In genomic region chr2:218138047-218138446, GRCh38 we compare ENCODE assay signal across 25 cellular contexts. TPM values are rescaled to one million over a fixed set of nuclear protein-coding genes. Genes with fewer than 3 reads are reported as not detected.
DNase-seq lines count a peak whose midpoint lies in the region; ATAC-seq, FAIRE-seq and TF ChIP-seq lines count a peak whose summit lies in the region.
"Had no signal": no experiment of that assay in that cellular context is flagged by ENCODE, and none has a peak within 500 bp of the region (broad histone marks: within the 10 kb centered on the region; RNA-seq: fewer than 3 reads in every experiment).

No MANE protein-coding gene starts in this region.

- H3K4me3 Mint-ChIP-seq in GM23338 = no peak overlapping the region
- H3K4me3 Mint-ChIP-seq in natural killer cell = no peak overlapping the region
- H3K4me3 Mint-ChIP-seq: CD4-positive, CD25-positive, alpha-beta regulatory T cell; CD8-positive, alpha-beta memory T cell; H9 had no signal

- FAIRE-seq in bronchial epithelial cell (lab: Jason Lieb, UNC) = no peak
- FAIRE-seq: GM12878, HTR-8/SVneo, K562 had no signal

- H4K20me1 ChIP-seq in GM23338 (replicated peaks; ENCODE audit: insufficient read depth) = no peaks in the 10 kb centered on the region

- H3K36me3 ChIP-seq in GM23338 (ENCODE audit: insufficient read depth) (no peaks in the 10 kb centered on the region), bronchial epithelial cell (ENCODE audit: control insufficient read depth, insufficient read depth, low read length) (no peaks in the 10 kb centered on the region), neutrophil (peaks cover 69% of the 10 kb centered on the region)
- H3K36me3 ChIP-seq: BE2C had no signal

- H3K27ac ChIP-seq in GM23338 (ENCODE audit: low read depth) (no peak overlapping the region), epithelial cell of prostate (no peak overlapping the region), neutrophil (peak overlapping the region; percentile 93)

- no peaks in the 10 kb centered on the region for H3K27me3 ChIP-seq in GM23338 (ENCODE audit: insufficient read depth)
- H3K27me3 ChIP-seq in bronchial epithelial cell (ENCODE audit: control insufficient read depth, insufficient read depth, low read length) = peaks cover 8% of the 10 kb centered on the region
- H3K27me3 ChIP-seq in neutrophil = no peaks in the 10 kb centered on the region

- H3K27me3 Mint-ChIP-seq in GM23338 (ENCODE audit: insufficient read depth, low read depth, poor library complexity) (peaks cover 6% of the 10 kb centered on the region), natural killer cell (ENCODE audit: low read depth in 2 of 2) (no peaks in the 10 kb centered on the region)

- no peaks in the 10 kb centered on the region for H3K9me3 Mint-ChIP-seq in GM23338
- H3K9me3 Mint-ChIP-seq in natural killer cell = no peaks in the 10 kb centered on the region
- H3K9me3 Mint-ChIP-seq: CD8-positive, alpha-beta memory T cell; H9 had no signal

- H3K4me1 ChIP-seq in GM23338 (ENCODE audit: insufficient read depth) (no peaks in the 10 kb centered on the region), neutrophil (ENCODE audit: control insufficient read depth in 1 of 2, insufficient read depth in 1 of 2, low read depth in 1 of 2, low read length in 1 of 2) (peaks cover 86 to 89% of the 10 kb centered on the region in 2 experiments)
- H3K4me1 ChIP-seq: BE2C had no signal

- H3K4me2 ChIP-seq in GM23338 = no peak overlapping the region

- H3K79me2 ChIP-seq in GM23338 (replicated peaks; ENCODE audit: insufficient read depth) = no peaks in the 10 kb centered on the region

- no peaks in the 10 kb centered on the region for H3K9me3 ChIP-seq in neutrophil
- H3K9me3 ChIP-seq: BE2C had no signal

- H2AFZ ChIP-seq in GM23338 = peak overlapping the region; percentile 69; the same call in 1 of the 2 replicates

- ATAC-seq in GM23338 (peak; percentile 42; the same call in 1 of the 3 replicates), natural killer cell (no peak), GM18858 (IDR thresholded peaks at IDR 0.05; ENCODE audit: unreplicated experiment) (no peak), GM21367 (IDR thresholded peaks at IDR 0.05; ENCODE audit: unreplicated experiment) (no peak)
- ATAC-seq: GM12878, K562 had no signal

- intact Hi-C loops in natural killer cell (cut with micrococcal nuclease) = no loop called here

- H3K27ac Mint-ChIP-seq in GM23338 (no peak overlapping the region), natural killer cell (peak overlapping the region in 1 of 2 donors; percentile 64)
- H3K27ac Mint-ChIP-seq: CD4-positive, CD25-positive, alpha-beta regulatory T cell; H9 had no signal

- H3K4me1 Mint-ChIP-seq in GM23338 = no peaks in the 10 kb centered on the region
- H3K4me1 Mint-ChIP-seq in natural killer cell = peaks cover 40 to 48% of the 10 kb centered on the region in 2 donors
- H3K4me1 Mint-ChIP-seq: CD8-positive, alpha-beta memory T cell had no signal

- no peaks in the 10 kb centered on the region for H3K9me2 ChIP-seq in GM23338 (ENCODE audit: insufficient read depth)

- H3K4me3 ChIP-seq in GM23338 (no peak overlapping the region), bronchial epithelial cell (ENCODE audit: low read depth, low read length) (no peak overlapping the region), neutrophil (ENCODE audit: low read depth in 1 of 2, low read length in 1 of 2) (peak overlapping the region; percentile 47 to 61)
- H3K4me3 ChIP-seq: GM12878, K562 had no signal

- no peaks in the 10 kb centered on the region for H3F3A ChIP-seq in GM23338 (replicated peaks; ENCODE audit: low read depth)

- no peaks in the 10 kb centered on the region for H3K36me3 Mint-ChIP-seq in GM23338 (ENCODE audit: low read depth)
- H3K36me3 Mint-ChIP-seq in natural killer cell = peaks cover 33% of the 10 kb centered on the region
- H3K36me3 Mint-ChIP-seq: CD4-positive, CD25-positive, alpha-beta regulatory T cell; CD8-positive, alpha-beta memory T cell had no signal

- peak; percentile 17 for DNase-seq in GM23338 (ENCODE audit: low spot score)
- peak; percentile 60 for DNase-seq in bronchial epithelial cell (ENCODE audit: low read depth)
- DNase-seq in epithelial cell of prostate (ENCODE audit: low read depth, low spot score) = peak; percentile 20
- no peak for DNase-seq in natural killer cell
- DNase-seq in NCI-H2196 (lab: John Stamatoyannopoulos, UW; ENCODE audit: unreplicated experiment) = no peak
- DNase-seq: BE2C; C1 segment of cervical spinal cord; CD4-positive, CD25-positive, alpha-beta regulatory T cell; CD8-positive, alpha-beta memory T cell; COR-L47; DMS 273 treated with DMSO at 0.1 percent for 48 hours; DMS53; DND-41; EL; GOT3; H9; IMR-90 had no signal

- TF ChIP-seq CTCF in GM23338 (conservative IDR thresholded peaks at IDR 0.05; ENCODE audit: low read depth in 2 of 2) (no peak), bronchial epithelial cell (IDR thresholded peaks at IDR 0.05; ENCODE audit: insufficient read depth, low read length, severe bottlenecking) (no peak), neutrophil (IDR thresholded peaks at IDR 0.05) (no peak), natural killer cell (IDR thresholded peaks at IDR 0.05) (no peak)

TF ChIP-seq in GM23338, 12 proteins besides CTCF, POLR2A, EP300 and RAD21 (continues in another document):
- TF ChIP-seq ETS1 (IDR thresholded peaks at IDR 0.05) (no peak), EZH2 (IDR thresholded peaks at IDR 0.05; ENCODE audit: low read depth, unreplicated experiment) (no peak), JUNB (IDR thresholded peaks at IDR 0.05; ENCODE audit: unreplicated experiment) (no peak)

RNA-seq across cellular contexts. Expression of gene CXCR2, which starts 12.2 kb away (rescaled TPM):
- total RNA-seq in GM23338 (2014; rRNA removed; shearing (Covaris generic)) = 0.52 and 0.82 TPM in 2 replicates
- polyA plus RNA-seq in GM23338 (2016; fragmentation: Nextera tagmentation; extraction: Ambion mirVana) = 0.71 and 1.6 TPM in 2 replicates
- total RNA-seq in bronchial epithelial cell (0.13 TPM in 1 of 2 replicates, not detected in the other), natural killer cell (10 to 100 TPM; 24.3 to 35.3 (median 25.8) TPM)
- total RNA-seq: A172; CD4-positive, CD25-positive, alpha-beta regulatory T cell; CD8-positive, alpha-beta memory T cell; G401; IMR-90; K562 had no signal
- polyA plus RNA-seq: CD4-positive, CD25-positive, alpha-beta regulatory T cell; IMR-90; K562 had no signal

RNA-seq across cellular contexts. Expression of gene CXCR1, which starts 28.7 kb away (rescaled TPM):
- total RNA-seq in GM23338 (2014; rRNA removed; shearing (Covaris generic)) = not detected in 2 replicates
- polyA plus RNA-seq in GM23338 (2016; fragmentation: Nextera tagmentation; extraction: Ambion mirVana) = not detected in 2 replicates
- total RNA-seq in bronchial epithelial cell = not detected in 2 replicates
- total RNA-seq in natural killer cell = 10 to 100 TPM in 2 of 3 donors, 1 to 10 TPM in 1; 9.1 to 19.2 (median 10.6) TPM
- total RNA-seq: A172; CD4-positive, CD25-positive, alpha-beta regulatory T cell; CD8-positive, alpha-beta memory T cell; G401; GM12878; H9; IMR-90; K562 had no signal
- polyA plus RNA-seq: GM12878, IMR-90, K562 had no signal

Comparison
In these comparisons a context has a peak if more than half of its experiments do, and no peak if none do; other contexts are left out.
1. DNase-seq: peak in GM23338 (single experiment), bronchial epithelial cell (single experiment) and epithelial cell of prostate (single experiment); none in natural killer cell (single experiment) and NCI-H2196 (single experiment).
2. H3K4me3 ChIP-seq: peak in neutrophil (2 of 2); none in GM23338 (single experiment) and bronchial epithelial cell (single experiment).
3. RNA of gene CXCR2, which starts 12.2 kb away (total RNA-seq): 24.3 to 35.3 TPM in natural killer cell; 0.52 to 0.82 TPM in GM23338 and 0.13 TPM in bronchial epithelial cell; every median in the first group is over 10 times any median in the second.
4. RNA of gene CXCR1, which starts 28.7 kb away (total RNA-seq): 9.1 to 19.2 TPM in natural killer cell; not detected in GM23338 and not detected in bronchial epithelial cell; every median in the first group is over 10 times any median in the second.